Comparison of ENCODE assay signal across 8 cellular contexts in genomic region chr13:110912651-110913051, GRCh38. TPM values are rescaled to one million over a fixed set of nuclear protein-coding genes. Genes with fewer than 3 reads are reported as not detected.
DNase-seq lines count a peak whose midpoint lies in the region; ATAC-seq and TF ChIP-seq lines count a peak whose summit lies in the region.

No MANE protein-coding gene starts in this region.

- H3K4me3 Mint-ChIP-seq in activated naive CD8-positive, alpha-beta T cell treated with anti-CD3 and anti-CD28 coated beads, Interleukin-2, amount 50 U/mL, for 24 hours, result peak overlapping the region; percentile 91

- H3K36me3 Mint-ChIP-seq in activated naive CD8-positive, alpha-beta T cell treated with anti-CD3 and anti-CD28 coated beads, Interleukin-2, amount 50 U/mL, for 24 hours (ENCODE audit: low read depth), result peaks cover 43% of the 10 kb centered on the region

- no peaks in the 10 kb centered on the region for H3K27me3 Mint-ChIP-seq in activated naive CD8-positive, alpha-beta T cell treated with anti-CD3 and anti-CD28 coated beads, Interleukin-2, amount 50 U/mL, for 24 hours

- no peaks in the 10 kb centered on the region for H3K9me3 Mint-ChIP-seq in activated naive CD8-positive, alpha-beta T cell treated with anti-CD3 and anti-CD28 coated beads, Interleukin-2, amount 50 U/mL, for 24 hours

- H3K9me3 ChIP-seq in liver (ENCODE audit: control insufficient read depth in 4 of 4, low read length in 3 of 4) (no peaks in the 10 kb centered on the region), upper lobe of right lung (no peaks in the 10 kb centered on the region)

- H3K9ac ChIP-seq in liver (ENCODE audit: low read depth in 1 of 2, low read length in 2 of 2), result peak overlapping the region; percentile 96 to 98

- intact Hi-C loops in upper lobe of right lung (cut with DNase I), result no loop called here

- H3K4me1 ChIP-seq in liver (ENCODE audit: control insufficient read depth in 4 of 4, insufficient read depth in 4 of 4, low read length in 3 of 4) (peaks cover 13 to 59% (median 38%) of the 10 kb centered on the region in 4 donors), upper lobe of right lung (peaks cover 65% of the 10 kb centered on the region)

- H3K4me1 Mint-ChIP-seq in activated naive CD8-positive, alpha-beta T cell treated with anti-CD3 and anti-CD28 coated beads, Interleukin-2, amount 50 U/mL, for 24 hours, result peaks cover 72% of the 10 kb centered on the region

- peak overlapping the region; percentile 81 for H3K4me3 ChIP-seq in HFF-Myc (replicated peaks; ENCODE audit: low read depth, low read length)
- peak overlapping the region in 1 of 3 donors; percentile 69 for H3K4me3 ChIP-seq in liver (ENCODE audit: low read depth in 1 of 3, low read length in 3 of 3)
- H3K4me3 ChIP-seq in upper lobe of right lung, result peak overlapping the region; percentile 95

- TF ChIP-seq CTCF in HFF-Myc (IDR thresholded peaks at IDR 0.05; ENCODE audit: low read depth, low read length, missing control alignments) (no peak), liver (IDR thresholded peaks at IDR 0.05; ENCODE audit: low read depth, low read length, missing input control) (no peak), upper lobe of right lung (IDR thresholded peaks at IDR 0.05) (no peak)

- H3K27ac ChIP-seq in liver (ENCODE audit: low read depth in 1 of 2, low read length in 2 of 2) (peak overlapping the region; percentile 27 to 31), upper lobe of right lung (peak overlapping the region; percentile 98)

- DNase-seq in AG08396 (ENCODE audit: low spot score), result peak; percentile 34
- DNase-seq in HFF-Myc (ENCODE audit: extremely low read depth, low read depth), result no peak
- no peak for DNase-seq in activated naive CD8-positive, alpha-beta T cell treated with anti-CD3 and anti-CD28 coated beads, Interleukin-2, amount 50 U/mL, for 24 hours
- no peak for DNase-seq in upper lobe of right lung
- DNase-seq in effector CD4-positive, alpha-beta T cell, result no peak
- no peak for DNase-seq in mucosa of gallbladder (ENCODE audit: low spot score)

- H3K36me3 ChIP-seq in liver (ENCODE audit: control insufficient read depth in 4 of 4, insufficient read depth in 3 of 4, low read depth in 1 of 4, low read length in 3 of 4), result peaks cover 0 to 12% (median 2%) of the 10 kb centered on the region in 4 donors
- H3K36me3 ChIP-seq in upper lobe of right lung, result peaks cover 29% of the 10 kb centered on the region

- H3K27me3 ChIP-seq in liver (ENCODE audit: control insufficient read depth in 4 of 4, insufficient read depth in 4 of 4, low read length in 3 of 4) (no peaks in the 10 kb centered on the region), upper lobe of right lung (no peaks in the 10 kb centered on the region)

- no peak for ATAC-seq in activated naive CD8-positive, alpha-beta T cell treated with anti-CD3 and anti-CD28 coated beads, Interleukin-2, amount 50 U/mL, for 24 hours
- ATAC-seq in upper lobe of right lung (no peak), GM21619 (IDR thresholded peaks at IDR 0.05; ENCODE audit: unreplicated experiment) (no peak)

- WGBS in liver, result 18% methylated on average over 10 of the region's 10 CpGs

- peak overlapping the region; percentile 89 for H3K27ac Mint-ChIP-seq in activated naive CD8-positive, alpha-beta T cell treated with anti-CD3 and anti-CD28 coated beads, Interleukin-2, amount 50 U/mL, for 24 hours

- no peak for TF ChIP-seq RAD21 in liver (IDR thresholded peaks at IDR 0.05)

TF ChIP-seq in liver, 16 proteins besides CTCF, POLR2A, EP300 and RAD21:
- TF ChIP-seq SP1 (IDR thresholded peaks at IDR 0.05), result no peak
- TF ChIP-seq HNF4A (conservative IDR thresholded peaks at IDR 0.05), result no peak
- no peak for TF ChIP-seq RXRA (IDR thresholded peaks at IDR 0.05)

RNA-seq across cellular contexts. Expression of gene ANKRD10, which starts 2.2 kb away (rescaled TPM):
- 10 to 100 TPM; 44.1 to 74.1 TPM for total RNA-seq in liver
- polyA plus RNA-seq in liver, result 10 to 100 TPM; 18.8 to 61.7 TPM
- 134 TPM for total RNA-seq in upper lobe of right lung
- total RNA-seq in mucosa of gallbladder, result 139 TPM
